1 cellular context compared by ENCODE assay signal in the genomic region with DNA sequence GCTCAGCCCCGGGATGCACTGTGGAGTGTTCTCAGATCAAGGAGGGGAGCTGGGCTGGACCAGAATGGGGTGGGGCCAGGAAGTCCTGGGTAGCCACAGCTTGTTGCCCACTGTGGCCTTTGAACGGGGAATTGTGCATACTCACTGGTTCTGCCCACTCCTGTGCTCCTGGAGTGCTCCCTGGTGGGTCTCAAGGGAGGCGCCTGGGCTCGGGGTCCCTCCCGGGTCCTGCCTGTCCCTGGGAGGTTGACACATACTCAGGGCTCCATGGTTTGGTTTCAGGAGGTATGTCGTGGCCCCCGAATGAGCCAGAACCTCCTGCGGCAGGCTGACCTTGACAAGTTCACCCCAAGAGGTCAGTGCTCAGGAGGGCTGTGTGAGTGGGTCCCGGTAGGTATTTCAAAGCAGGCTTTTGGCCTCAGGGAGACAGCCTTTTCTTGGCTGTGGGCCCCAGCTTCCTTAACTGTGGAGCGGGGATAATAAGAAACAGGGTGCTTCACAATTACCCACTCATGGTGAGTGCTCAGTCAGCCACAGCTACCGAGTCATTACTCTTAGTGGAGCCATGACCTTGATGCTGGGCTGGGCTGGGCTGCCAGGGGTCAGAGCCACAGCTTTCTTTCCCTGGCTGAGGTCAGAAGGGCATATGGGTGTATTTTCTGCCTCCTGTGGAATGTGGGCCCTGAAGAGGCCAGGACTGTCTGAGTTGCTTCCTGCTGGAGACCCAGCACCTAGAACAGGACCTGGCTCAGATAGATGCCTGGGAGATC.
TF ChIP-seq lines count a peak whose summit lies in the region.

No MANE protein-coding gene starts in this region.

TF ChIP-seq in K562, 482 proteins besides CTCF, POLR2A, EP300 and RAD21:
- TF ChIP-seq TEAD4 (IDR thresholded peaks at IDR 0.05; ENCODE audit: low read length) (no peak), TEAD4 (CRISPR knock-in tag; IDR thresholded peaks at IDR 0.05; ENCODE audit: borderline replicate concordance) (no peak), NFE2 (IDR thresholded peaks at IDR 0.05; ENCODE audit: low read depth) (peak; percentile 47; the same call in 1 of the 2 replicates)
